In the genomic region with DNA sequence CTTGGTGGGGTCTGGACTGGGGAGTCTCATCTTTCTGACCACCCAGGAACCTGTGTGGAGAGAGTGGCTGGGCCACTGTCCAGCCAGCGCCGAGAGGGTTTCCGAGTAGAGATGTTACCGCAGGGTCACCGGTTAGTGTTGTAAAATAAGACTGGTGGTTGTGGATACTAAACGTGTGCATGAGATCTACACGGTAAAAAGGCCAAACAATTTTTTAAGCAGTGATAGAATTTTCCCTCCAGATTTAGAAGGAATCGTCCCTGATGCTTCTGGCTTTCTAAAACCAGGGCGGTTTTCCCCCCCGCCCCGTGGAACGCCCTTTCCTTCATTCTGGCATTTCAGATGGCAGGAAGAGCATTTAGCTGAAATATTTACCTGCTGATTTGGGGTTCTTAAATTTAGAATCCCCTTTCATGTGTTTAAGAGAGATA, we compare ENCODE assay signal across 11 cellular contexts.
DNase-seq lines count a peak whose midpoint lies in the region; ATAC-seq and TF ChIP-seq lines count a peak whose summit lies in the region.
"Had no signal": no experiment of that assay in that cellular context is flagged by ENCODE, and none has a peak within 500 bp of the region (broad histone marks: within the 10 kb centered on the region; RNA-seq: fewer than 3 reads in every experiment).

No MANE protein-coding gene starts in this region.

- H3K27me3 ChIP-seq in breast epithelium (no peaks in the 10 kb centered on the region), testis (no peaks in the 10 kb centered on the region)

- no peaks in the 10 kb centered on the region for H3K36me3 ChIP-seq in breast epithelium
- H3K36me3 ChIP-seq in testis (ENCODE audit: low read depth, missing control alignments): no peaks in the 10 kb centered on the region

- DNase-seq in breast epithelium (ENCODE audit: low spot score in 2 of 2): peak in 1 of 2 donors; percentile 51
- peak; percentile 45 for DNase-seq in left lobe of liver (ENCODE audit: low spot score)
- DNase-seq in testis: peak; percentile 51
- no peak for DNase-seq in GM10266 (ENCODE audit: extremely low spot score)
- DNase-seq in omental fat pad (ENCODE audit: low spot score): no peak
- DNase-seq: activated CD8-positive, alpha-beta memory T cell treated with anti-CD3 and anti-CD28 coated beads, Interleukin-2, amount 50 U/mL, for 4 hours; erythroblast; stimulated activated naive CD4-positive, alpha-beta T cell had no signal

- peaks cover 0 to 9% of the 10 kb centered on the region in 2 donors for H3K4me1 ChIP-seq in breast epithelium
- H3K4me1 ChIP-seq in testis: peaks cover 40% of the 10 kb centered on the region

- ATAC-seq in left lobe of liver (no peak), GM21526 (IDR thresholded peaks at IDR 0.05; ENCODE audit: low FRiP score, unreplicated experiment) (no peak), omental fat pad (ENCODE audit: low FRiP score) (no peak)
- ATAC-seq: GM12878 had no signal

- H3K27ac ChIP-seq in breast epithelium: peak overlapping the region; percentile 99 to 100
- H3K27ac ChIP-seq in testis: peak overlapping the region; percentile 97 to 98

- no peak for TF ChIP-seq POLR2A in breast epithelium (IDR thresholded peaks at IDR 0.05)
- no peak for TF ChIP-seq POLR2A in testis (IDR thresholded peaks at IDR 0.05)

- no peak for TF ChIP-seq EP300 in Ishikawa (IDR thresholded peaks at IDR 0.05; ENCODE audit: borderline replicate concordance)

- no peaks in the 10 kb centered on the region for H3K9me3 ChIP-seq in breast epithelium
- no peaks in the 10 kb centered on the region for H3K9me3 ChIP-seq in testis

- peak overlapping the region; percentile 85 to 98 (median 97) for H3K4me3 ChIP-seq in breast epithelium
- H3K4me3 ChIP-seq in testis: peak overlapping the region; percentile 8 to 86
- H3K4me3 ChIP-seq: GM12878 had no signal

- TF ChIP-seq CTCF in breast epithelium (IDR thresholded peaks at IDR 0.05) (no peak), testis (IDR thresholded peaks at IDR 0.05) (no peak), GM10266 (IDR thresholded peaks at IDR 0.05; ENCODE audit: control insufficient read depth, insufficient read depth, low read depth, missing control alignments) (no peak), omental fat pad (IDR thresholded peaks at IDR 0.05) (no peak)

- intact Hi-C loops in breast epithelium (cut with DNase I; ENCODE audit: low total_unique reads) (no loop called here), testis (cut with DNase I; ENCODE audit: low total_unique reads) (no loop called here)

- no peak for TF ChIP-seq RAD21 in Ishikawa (IDR thresholded peaks at IDR 0.05; ENCODE audit: low read depth)

- WGBS in testis, 2 donors: 34 to 52% methylated on average over 12 of the region's 12 CpGs

TF ChIP-seq in Ishikawa, 13 proteins besides CTCF, POLR2A, EP300 and RAD21:
- TF ChIP-seq NFIC (IDR thresholded peaks at IDR 0.05): 0 out of 2 replicates have a peak, but pooled peaks have one; percentile 7
- TF ChIP-seq USF1 (IDR thresholded peaks at IDR 0.05): no peak
- 0 out of 2 replicates have a peak, but pooled peaks have one; percentile 10 for TF ChIP-seq TEAD4 (IDR thresholded peaks at IDR 0.05)
- TF ChIP-seq EGR1 (IDR thresholded peaks at IDR 0.05): no peak
- no peak for TF ChIP-seq CREB1 (IDR thresholded peaks at IDR 0.05; ENCODE audit: low read depth)
- no peak for TF ChIP-seq TCF12 (IDR thresholded peaks at IDR 0.05; ENCODE audit: low read depth)
- TF ChIP-seq, protein P1, sequence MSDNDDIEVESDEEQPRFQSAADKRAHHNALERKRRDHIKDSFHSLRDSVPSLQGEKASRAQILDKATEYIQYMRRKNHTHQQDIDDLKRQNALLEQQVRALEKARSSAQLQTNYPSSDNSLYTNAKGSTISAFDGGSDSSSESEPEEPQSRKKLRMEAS (IDR thresholded peaks at IDR 0.05): no peak
- no peak for TF ChIP-seq YY1 (IDR thresholded peaks at IDR 0.05; ENCODE audit: low read depth)
- no peak for TF ChIP-seq CEBPB (IDR thresholded peaks at IDR 0.05)
- no peak for TF ChIP-seq TAF1 (IDR thresholded peaks at IDR 0.05; ENCODE audit: low read depth)
- TF ChIP-seq, protein P2, sequence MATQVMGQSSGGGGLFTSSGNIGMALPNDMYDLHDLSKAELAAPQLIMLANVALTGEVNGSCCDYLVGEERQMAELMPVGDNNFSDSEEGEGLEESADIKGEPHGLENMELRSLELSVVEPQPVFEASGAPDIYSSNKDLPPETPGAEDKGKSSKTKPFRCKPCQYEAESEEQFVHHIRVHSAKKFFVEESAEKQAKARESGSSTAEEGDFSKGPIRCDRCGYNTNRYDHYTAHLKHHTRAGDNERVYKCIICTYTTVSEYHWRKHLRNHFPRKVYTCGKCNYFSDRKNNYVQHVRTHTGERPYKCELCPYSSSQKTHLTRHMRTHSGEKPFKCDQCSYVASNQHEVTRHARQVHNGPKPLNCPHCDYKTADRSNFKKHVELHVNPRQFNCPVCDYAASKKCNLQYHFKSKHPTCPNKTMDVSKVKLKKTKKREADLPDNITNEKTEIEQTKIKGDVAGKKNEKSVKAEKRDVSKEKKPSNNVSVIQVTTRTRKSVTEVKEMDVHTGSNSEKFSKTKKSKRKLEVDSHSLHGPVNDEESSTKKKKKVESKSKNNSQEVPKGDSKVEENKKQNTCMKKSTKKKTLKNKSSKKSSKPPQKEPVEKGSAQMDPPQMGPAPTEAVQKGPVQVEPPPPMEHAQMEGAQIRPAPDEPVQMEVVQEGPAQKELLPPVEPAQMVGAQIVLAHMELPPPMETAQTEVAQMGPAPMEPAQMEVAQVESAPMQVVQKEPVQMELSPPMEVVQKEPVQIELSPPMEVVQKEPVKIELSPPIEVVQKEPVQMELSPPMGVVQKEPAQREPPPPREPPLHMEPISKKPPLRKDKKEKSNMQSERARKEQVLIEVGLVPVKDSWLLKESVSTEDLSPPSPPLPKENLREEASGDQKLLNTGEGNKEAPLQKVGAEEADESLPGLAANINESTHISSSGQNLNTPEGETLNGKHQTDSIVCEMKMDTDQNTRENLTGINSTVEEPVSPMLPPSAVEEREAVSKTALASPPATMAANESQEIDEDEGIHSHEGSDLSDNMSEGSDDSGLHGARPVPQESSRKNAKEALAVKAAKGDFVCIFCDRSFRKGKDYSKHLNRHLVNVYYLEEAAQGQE (IDR thresholded peaks at IDR 0.05; ENCODE audit: low read depth): 0 out of 2 replicates have a peak, but pooled peaks have one; percentile 5
- TF ChIP-seq ZBTB7A (IDR thresholded peaks at IDR 0.05; ENCODE audit: low read depth): no peak
- no peak for TF ChIP-seq FOXM1 (IDR thresholded peaks at IDR 0.05; ENCODE audit: borderline replicate concordance, low read depth)
TF ChIP-seq in Ishikawa: peak in this region for 3.

Comparison
In these comparisons a context has a peak if more than half of its experiments do, and no peak if none do; other contexts are left out.
1. DNase-seq: peak in left lobe of liver (single experiment) and testis (single experiment); none in GM10266 (single experiment) and omental fat pad (single experiment).